ENCODE assay signal across 1 cellular context in the genomic region with DNA sequence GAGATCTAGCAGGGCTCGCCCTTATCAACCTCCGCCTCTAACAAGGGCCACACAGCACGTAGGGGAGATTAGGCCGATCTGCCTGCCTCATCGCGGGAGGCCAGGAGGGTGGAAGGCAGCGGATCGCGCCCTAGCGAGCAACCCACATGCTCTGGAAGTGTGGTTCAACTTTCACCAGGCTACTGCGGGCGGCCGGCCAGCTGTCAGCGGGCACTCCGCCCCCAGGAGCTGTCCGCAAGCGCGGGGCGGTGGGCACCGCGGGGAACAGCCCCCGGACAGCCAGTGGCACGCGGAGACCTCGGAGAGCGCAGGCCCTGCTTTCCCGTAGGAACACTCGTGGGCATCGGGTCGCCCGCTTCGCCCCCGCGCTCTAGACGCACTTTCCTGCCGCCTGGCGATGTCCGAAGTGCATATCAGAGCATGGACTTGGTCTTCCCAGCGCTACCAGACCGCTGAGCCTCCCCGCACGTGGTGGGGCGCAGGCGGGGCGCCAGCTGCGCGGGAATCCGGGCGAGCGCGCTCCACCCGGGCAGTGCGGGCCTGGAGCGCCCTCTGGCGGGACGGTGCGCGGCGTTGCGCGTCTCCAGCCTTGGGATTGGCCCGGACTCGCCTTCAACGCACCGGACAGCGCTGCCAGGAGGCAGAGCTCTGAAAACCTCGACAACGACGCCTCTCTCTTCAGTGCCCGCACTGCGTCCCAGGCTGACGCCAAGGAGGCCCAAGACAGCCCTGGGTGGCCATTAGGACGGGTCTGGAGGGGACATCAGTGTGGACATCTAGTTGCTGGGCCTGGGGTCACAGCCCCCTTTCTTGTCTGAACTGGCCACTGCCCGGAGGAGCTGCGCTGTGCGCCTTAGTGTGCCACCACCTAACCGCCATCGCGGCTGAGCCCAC.
TF ChIP-seq lines count a peak whose summit lies in the region.

No MANE protein-coding gene starts in this region.

TF ChIP-seq in HepG2, 621 proteins besides CTCF, POLR2A, EP300 and RAD21 (continues in another document):
- peak; percentile 81; the same call in 1 of the 2 replicates for TF ChIP-seq STAT5B (CRISPR knock-in tag; IDR thresholded peaks at IDR 0.05)
- TF ChIP-seq, protein P1, sequence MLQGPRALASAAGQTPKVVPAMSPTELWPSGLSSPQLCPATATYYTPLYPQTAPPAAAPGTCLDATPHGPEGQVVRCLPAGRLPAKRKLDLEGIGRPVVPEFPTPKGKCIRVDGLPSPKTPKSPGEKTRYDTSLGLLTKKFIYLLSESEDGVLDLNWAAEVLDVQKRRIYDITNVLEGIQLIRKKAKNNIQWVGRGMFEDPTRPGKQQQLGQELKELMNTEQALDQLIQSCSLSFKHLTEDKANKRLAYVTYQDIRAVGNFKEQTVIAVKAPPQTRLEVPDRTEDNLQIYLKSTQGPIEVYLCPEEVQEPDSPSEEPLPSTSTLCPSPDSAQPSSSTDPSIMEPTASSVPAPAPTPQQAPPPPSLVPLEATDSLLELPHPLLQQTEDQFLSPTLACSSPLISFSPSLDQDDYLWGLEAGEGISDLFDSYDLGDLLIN (CRISPR knock-in tag; IDR thresholded peaks at IDR 0.05; ENCODE audit: borderline replicate concordance) = peak; percentile 80; the same call in 1 of the 2 replicates
- TF ChIP-seq PHF21A (CRISPR knock-in tag; IDR thresholded peaks at IDR 0.05) = no peak
- TF ChIP-seq ZNF33B (CRISPR knock-in tag; IDR thresholded peaks at IDR 0.05) = peak; percentile 82; the same call in 1 of the 2 replicates
- TF ChIP-seq IRF2 (CRISPR knock-in tag; IDR thresholded peaks at IDR 0.05) = no peak
- TF ChIP-seq, protein P2, sequence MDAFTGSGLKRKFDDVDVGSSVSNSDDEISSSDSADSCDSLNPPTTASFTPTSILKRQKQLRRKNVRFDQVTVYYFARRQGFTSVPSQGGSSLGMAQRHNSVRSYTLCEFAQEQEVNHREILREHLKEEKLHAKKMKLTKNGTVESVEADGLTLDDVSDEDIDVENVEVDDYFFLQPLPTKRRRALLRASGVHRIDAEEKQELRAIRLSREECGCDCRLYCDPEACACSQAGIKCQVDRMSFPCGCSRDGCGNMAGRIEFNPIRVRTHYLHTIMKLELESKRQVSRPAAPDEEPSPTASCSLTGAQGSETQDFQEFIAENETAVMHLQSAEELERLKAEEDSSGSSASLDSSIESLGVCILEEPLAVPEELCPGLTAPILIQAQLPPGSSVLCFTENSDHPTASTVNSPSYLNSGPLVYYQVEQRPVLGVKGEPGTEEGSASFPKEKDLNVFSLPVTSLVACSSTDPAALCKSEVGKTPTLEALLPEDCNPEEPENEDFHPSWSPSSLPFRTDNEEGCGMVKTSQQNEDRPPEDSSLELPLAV (CRISPR knock-in tag; conservative IDR thresholded peaks at IDR 0.05; ENCODE audit: low read depth) = no peak; the same call in 1 of the 2 replicates
- TF ChIP-seq, protein P3, sequence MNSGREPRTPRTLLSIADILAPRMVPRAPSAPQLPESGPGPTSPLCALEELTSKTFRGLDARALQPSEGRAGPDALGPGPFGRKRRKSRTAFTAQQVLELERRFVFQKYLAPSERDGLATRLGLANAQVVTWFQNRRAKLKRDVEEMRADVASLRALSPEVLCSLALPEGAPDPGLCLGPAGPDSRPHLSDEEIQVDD (CRISPR knock-in tag; IDR thresholded peaks at IDR 0.05; ENCODE audit: borderline replicate concordance) = peak; percentile 95; the same call in 1 of the 2 replicates
- TF ChIP-seq, protein P4, sequence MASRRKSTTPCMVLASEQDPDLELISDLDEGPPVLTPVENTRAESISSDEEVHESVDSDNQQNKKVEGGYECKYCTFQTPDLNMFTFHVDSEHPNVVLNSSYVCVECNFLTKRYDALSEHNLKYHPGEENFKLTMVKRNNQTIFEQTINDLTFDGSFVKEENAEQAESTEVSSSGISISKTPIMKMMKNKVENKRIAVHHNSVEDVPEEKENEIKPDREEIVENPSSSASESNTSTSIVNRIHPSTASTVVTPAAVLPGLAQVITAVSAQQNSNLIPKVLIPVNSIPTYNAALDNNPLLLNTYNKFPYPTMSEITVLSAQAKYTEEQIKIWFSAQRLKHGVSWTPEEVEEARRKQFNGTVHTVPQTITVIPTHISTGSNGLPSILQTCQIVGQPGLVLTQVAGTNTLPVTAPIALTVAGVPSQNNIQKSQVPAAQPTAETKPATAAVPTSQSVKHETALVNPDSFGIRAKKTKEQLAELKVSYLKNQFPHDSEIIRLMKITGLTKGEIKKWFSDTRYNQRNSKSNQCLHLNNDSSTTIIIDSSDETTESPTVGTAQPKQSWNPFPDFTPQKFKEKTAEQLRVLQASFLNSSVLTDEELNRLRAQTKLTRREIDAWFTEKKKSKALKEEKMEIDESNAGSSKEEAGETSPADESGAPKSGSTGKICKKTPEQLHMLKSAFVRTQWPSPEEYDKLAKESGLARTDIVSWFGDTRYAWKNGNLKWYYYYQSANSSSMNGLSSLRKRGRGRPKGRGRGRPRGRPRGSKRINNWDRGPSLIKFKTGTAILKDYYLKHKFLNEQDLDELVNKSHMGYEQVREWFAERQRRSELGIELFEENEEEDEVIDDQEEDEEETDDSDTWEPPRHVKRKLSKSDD (CRISPR knock-in tag; IDR thresholded peaks at IDR 0.05; ENCODE audit: low read depth) = peak; percentile 80; the same call in 1 of the 2 replicates
- no peak for TF ChIP-seq SCMH1 (CRISPR knock-in tag; IDR thresholded peaks at IDR 0.05; ENCODE audit: borderline replicate concordance)
- TF ChIP-seq, protein P5, sequence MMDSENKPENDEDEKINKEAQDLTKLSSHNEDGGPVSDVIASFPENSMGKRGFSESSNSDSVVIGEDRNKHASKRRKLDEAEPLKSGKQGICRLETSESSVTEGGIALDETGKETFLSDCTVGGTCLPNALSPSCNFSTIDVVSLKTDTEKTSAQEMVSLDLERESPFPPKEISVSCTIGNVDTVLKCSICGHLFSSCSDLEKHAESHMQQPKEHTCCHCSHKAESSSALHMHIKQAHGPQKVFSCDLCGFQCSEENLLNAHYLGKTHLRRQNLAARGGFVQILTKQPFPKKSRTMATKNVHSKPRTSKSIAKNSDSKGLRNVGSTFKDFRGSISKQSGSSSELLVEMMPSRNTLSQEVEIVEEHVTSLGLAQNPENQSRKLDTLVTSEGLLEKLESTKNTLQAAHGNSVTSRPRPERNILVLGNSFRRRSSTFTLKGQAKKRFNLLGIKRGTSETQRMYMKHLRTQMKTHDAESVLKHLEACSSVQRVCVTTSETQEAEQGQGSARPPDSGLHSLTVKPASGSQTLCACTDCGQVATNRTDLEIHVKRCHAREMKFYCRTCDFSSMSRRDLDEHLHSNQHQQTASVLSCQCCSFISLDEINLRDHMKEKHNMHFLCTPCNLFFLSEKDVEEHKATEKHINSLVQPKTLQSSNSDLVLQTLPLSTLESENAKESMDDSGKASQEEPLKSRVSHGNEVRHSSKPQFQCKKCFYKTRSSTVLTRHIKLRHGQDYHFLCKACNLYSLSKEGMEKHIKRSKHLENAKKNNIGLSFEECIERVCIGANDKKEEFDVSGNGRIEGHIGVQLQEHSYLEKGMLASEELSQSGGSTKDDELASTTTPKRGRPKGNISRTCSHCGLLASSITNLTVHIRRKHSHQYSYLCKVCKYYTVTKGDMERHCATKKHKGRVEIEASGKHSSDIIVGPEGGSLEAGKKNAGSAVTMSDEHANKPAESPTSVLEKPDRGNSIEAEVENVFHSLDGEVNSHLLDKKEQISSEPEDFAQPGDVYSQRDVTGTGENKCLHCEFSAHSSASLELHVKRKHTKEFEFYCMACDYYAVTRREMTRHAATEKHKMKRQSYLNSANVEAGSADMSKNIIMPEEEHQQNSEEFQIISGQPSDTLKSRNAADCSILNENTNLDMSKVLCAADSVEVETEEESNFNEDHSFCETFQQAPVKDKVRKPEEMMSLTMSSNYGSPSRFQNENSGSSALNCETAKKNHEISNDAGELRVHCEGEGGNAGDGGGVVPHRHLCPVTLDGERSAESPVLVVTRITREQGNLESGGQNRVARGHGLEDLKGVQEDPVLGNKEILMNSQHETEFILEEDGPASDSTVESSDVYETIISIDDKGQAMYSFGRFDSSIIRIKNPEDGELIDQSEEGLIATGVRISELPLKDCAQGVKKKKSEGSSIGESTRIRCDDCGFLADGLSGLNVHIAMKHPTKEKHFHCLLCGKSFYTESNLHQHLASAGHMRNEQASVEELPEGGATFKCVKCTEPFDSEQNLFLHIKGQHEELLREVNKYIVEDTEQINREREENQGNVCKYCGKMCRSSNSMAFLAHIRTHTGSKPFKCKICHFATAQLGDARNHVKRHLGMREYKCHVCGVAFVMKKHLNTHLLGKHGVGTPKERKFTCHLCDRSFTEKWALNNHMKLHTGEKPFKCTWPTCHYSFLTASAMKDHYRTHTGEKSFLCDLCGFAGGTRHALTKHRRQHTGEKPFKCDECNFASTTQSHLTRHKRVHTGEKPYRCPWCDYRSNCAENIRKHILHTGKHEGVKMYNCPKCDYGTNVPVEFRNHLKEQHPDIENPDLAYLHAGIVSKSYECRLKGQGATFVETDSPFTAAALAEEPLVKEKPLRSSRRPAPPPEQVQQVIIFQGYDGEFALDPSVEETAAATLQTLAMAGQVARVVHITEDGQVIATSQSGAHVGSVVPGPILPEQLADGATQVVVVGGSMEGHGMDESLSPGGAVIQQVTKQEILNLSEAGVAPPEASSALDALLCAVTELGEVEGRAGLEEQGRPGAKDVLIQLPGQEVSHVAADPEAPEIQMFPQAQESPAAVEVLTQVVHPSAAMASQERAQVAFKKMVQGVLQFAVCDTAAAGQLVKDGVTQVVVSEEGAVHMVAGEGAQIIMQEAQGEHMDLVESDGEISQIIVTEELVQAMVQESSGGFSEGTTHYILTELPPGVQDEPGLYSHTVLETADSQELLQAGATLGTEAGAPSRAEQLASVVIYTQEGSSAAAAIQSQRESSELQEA (CRISPR knock-in tag; IDR thresholded peaks at IDR 0.05; ENCODE audit: not compliant biosample characterization) = peak; percentile 89
- TF ChIP-seq, protein P6, sequence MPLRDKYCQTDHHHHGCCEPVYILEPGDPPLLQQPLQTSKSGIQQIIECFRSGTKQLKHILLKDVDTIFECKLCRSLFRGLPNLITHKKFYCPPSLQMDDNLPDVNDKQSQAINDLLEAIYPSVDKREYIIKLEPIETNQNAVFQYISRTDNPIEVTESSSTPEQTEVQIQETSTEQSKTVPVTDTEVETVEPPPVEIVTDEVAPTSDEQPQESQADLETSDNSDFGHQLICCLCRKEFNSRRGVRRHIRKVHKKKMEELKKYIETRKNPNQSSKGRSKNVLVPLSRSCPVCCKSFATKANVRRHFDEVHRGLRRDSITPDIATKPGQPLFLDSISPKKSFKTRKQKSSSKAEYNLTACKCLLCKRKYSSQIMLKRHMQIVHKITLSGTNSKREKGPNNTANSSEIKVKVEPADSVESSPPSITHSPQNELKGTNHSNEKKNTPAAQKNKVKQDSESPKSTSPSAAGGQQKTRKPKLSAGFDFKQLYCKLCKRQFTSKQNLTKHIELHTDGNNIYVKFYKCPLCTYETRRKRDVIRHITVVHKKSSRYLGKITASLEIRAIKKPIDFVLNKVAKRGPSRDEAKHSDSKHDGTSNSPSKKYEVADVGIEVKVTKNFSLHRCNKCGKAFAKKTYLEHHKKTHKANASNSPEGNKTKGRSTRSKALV (CRISPR knock-in tag; IDR thresholded peaks at IDR 0.05) = peak; percentile 94; the same call in 1 of the 2 replicates
- TF ChIP-seq, protein P7, sequence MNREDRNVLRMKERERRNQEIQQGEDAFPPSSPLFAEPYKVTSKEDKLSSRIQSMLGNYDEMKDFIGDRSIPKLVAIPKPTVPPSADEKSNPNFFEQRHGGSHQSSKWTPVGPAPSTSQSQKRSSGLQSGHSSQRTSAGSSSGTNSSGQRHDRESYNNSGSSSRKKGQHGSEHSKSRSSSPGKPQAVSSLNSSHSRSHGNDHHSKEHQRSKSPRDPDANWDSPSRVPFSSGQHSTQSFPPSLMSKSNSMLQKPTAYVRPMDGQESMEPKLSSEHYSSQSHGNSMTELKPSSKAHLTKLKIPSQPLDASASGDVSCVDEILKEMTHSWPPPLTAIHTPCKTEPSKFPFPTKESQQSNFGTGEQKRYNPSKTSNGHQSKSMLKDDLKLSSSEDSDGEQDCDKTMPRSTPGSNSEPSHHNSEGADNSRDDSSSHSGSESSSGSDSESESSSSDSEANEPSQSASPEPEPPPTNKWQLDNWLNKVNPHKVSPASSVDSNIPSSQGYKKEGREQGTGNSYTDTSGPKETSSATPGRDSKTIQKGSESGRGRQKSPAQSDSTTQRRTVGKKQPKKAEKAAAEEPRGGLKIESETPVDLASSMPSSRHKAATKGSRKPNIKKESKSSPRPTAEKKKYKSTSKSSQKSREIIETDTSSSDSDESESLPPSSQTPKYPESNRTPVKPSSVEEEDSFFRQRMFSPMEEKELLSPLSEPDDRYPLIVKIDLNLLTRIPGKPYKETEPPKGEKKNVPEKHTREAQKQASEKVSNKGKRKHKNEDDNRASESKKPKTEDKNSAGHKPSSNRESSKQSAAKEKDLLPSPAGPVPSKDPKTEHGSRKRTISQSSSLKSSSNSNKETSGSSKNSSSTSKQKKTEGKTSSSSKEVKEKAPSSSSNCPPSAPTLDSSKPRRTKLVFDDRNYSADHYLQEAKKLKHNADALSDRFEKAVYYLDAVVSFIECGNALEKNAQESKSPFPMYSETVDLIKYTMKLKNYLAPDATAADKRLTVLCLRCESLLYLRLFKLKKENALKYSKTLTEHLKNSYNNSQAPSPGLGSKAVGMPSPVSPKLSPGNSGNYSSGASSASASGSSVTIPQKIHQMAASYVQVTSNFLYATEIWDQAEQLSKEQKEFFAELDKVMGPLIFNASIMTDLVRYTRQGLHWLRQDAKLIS (CRISPR knock-in tag; IDR thresholded peaks at IDR 0.05) = no peak
- no peak for TF ChIP-seq CHD4 (IDR thresholded peaks at IDR 0.05; ENCODE audit: borderline replicate concordance, low read length)
- peak; percentile 14; the same call in 1 of the 2 replicates for TF ChIP-seq HNF4A (CRISPR knock-in tag; IDR thresholded peaks at IDR 0.05)
- TF ChIP-seq ZNF577 (CRISPR knock-in tag; IDR thresholded peaks at IDR 0.05; ENCODE audit: borderline replicate concordance, low read depth) = peak; percentile 67; the same call in 1 of the 2 replicates
- TF ChIP-seq, protein P8, sequence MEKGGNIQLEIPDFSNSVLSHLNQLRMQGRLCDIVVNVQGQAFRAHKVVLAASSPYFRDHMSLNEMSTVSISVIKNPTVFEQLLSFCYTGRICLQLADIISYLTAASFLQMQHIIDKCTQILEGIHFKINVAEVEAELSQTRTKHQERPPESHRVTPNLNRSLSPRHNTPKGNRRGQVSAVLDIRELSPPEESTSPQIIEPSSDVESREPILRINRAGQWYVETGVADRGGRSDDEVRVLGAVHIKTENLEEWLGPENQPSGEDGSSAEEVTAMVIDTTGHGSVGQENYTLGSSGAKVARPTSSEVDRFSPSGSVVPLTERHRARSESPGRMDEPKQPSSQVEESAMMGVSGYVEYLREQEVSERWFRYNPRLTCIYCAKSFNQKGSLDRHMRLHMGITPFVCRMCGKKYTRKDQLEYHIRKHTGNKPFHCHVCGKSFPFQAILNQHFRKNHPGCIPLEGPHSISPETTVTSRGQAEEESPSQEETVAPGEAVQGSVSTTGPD (CRISPR knock-in tag; IDR thresholded peaks at IDR 0.05) = no peak
- TF ChIP-seq, protein P9, sequence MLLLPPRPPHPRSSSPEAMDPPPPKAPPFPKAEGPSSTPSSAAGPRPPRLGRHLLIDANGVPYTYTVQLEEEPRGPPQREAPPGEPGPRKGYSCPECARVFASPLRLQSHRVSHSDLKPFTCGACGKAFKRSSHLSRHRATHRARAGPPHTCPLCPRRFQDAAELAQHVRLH (CRISPR knock-in tag; IDR thresholded peaks at IDR 0.05; ENCODE audit: borderline replicate concordance, low read depth) = peak; percentile 88; the same call in 1 of the 2 replicates
- TF ChIP-seq TBP (CRISPR knock-in tag; IDR thresholded peaks at IDR 0.05) = no peak
- no peak for TF ChIP-seq TCF12 (IDR thresholded peaks at IDR 0.05)
- 0 out of 2 replicates have a peak, but pooled peaks have one; percentile 60 for TF ChIP-seq TCF12 (CRISPR knock-in tag; IDR thresholded peaks at IDR 0.05)
- TF ChIP-seq SETDB1 (CRISPR knock-in tag; IDR thresholded peaks at IDR 0.05; ENCODE audit: borderline replicate concordance) = no peak
- no peak for TF ChIP-seq ZNF264 (CRISPR knock-in tag; IDR thresholded peaks at IDR 0.05)
